Comparison of ENCODE assay signal across 1 cellular context in genomic region chr13:50089633-50090032, GRCh38.
TF ChIP-seq lines count a peak whose summit lies in the region.

No MANE protein-coding gene starts in this region.

TF ChIP-seq in liver, 16 proteins besides CTCF, POLR2A, EP300 and RAD21 (continued from another document):
- no peak for TF ChIP-seq GABPA (IDR thresholded peaks at IDR 0.05 in 1 of 2, conservative IDR thresholded peaks at IDR 0.05 in 1 of 2)
- no peak for TF ChIP-seq TAF1 (conservative IDR thresholded peaks at IDR 0.05)
- no peak for TF ChIP-seq FOXA2 (IDR thresholded peaks at IDR 0.05)
